8 cellular contexts compared by ENCODE assay signal in genomic region chr3:16841906-16842709, GRCh38. TPM values are rescaled to one million over a fixed set of nuclear protein-coding genes. Genes with fewer than 3 reads are reported as not detected.
A peak's percentile ranks its signal among the peaks of the same experiment; 100 is the strongest.
DNase-seq lines count a peak whose midpoint lies in the region; ATAC-seq and TF ChIP-seq lines count a peak whose summit lies in the region.

No MANE protein-coding gene starts in this region.

- no peaks in the 10 kb centered on the region for H3K9me3 Mint-ChIP-seq in activated T-cell treated with anti-CD3 and anti-CD28 coated beads, Interleukin-2, amount 50 U/mL, for 72 hours

- no peaks in the 10 kb centered on the region for H3K27me3 Mint-ChIP-seq in activated T-cell treated with anti-CD3 and anti-CD28 coated beads, Interleukin-2, amount 50 U/mL, for 72 hours (ENCODE audit: low read depth)

- peaks cover 70% of the 10 kb centered on the region for H3K4me1 Mint-ChIP-seq in activated T-cell treated with anti-CD3 and anti-CD28 coated beads, Interleukin-2, amount 50 U/mL, for 72 hours (ENCODE audit: low read depth)

- H3K4me3 ChIP-seq in lower leg skin (ENCODE audit: low read depth, poor library complexity, severe bottlenecking) = no peak overlapping the region

- DNase-seq in NCI-H2171 (lab: John Stamatoyannopoulos, UW) (peak; percentile 20), lower leg skin (ENCODE audit: low spot score in 2 of 2) (peak; percentile 33 to 88), NCI-H748 treated with DMSO at 0.1 percent for 48 hours (lab: John Stamatoyannopoulos, UW) (no peak), hepatic stellate cell (ENCODE audit: low spot score) (no peak)
- DNase-seq in activated T-cell treated with anti-CD3 and anti-CD28 coated beads, Interleukin-2, amount 50 U/mL, for 72 hours = peak; percentile 80 to 82
- DNase-seq in stimulated activated CD8-positive, alpha-beta memory T cell treated with anti-CD3 and anti-CD28 coated beads, Interleukin-4, amount 100 ng/mL, for 4 hours (ENCODE audit: low read depth in 2 of 2, low spot score in 1 of 2) = peak; percentile 33 to 51

- H3K36me3 Mint-ChIP-seq in activated T-cell treated with anti-CD3 and anti-CD28 coated beads, Interleukin-2, amount 50 U/mL, for 72 hours (ENCODE audit: insufficient read depth in 2 of 2) = no peaks in the 10 kb centered on the region

- peak overlapping the region; percentile 94 for H3K27ac Mint-ChIP-seq in activated T-cell treated with anti-CD3 and anti-CD28 coated beads, Interleukin-2, amount 50 U/mL, for 72 hours

- intact Hi-C loops in lower leg skin (cut with DNase I; ENCODE audit: low total_unique reads) = no loop called here

- peak overlapping the region; percentile 60 to 90 for H3K4me3 Mint-ChIP-seq in activated T-cell treated with anti-CD3 and anti-CD28 coated beads, Interleukin-2, amount 50 U/mL, for 72 hours

- no peak for TF ChIP-seq CTCF in lower leg skin (IDR thresholded peaks at IDR 0.05)

- ATAC-seq in GM18505 (IDR thresholded peaks at IDR 0.05; ENCODE audit: unreplicated experiment) (peak; percentile 76), HG02588 (IDR thresholded peaks at IDR 0.05; ENCODE audit: unreplicated experiment) (peak; percentile 77)
- ATAC-seq in activated T-cell treated with anti-CD3 and anti-CD28 coated beads, Interleukin-2, amount 50 U/mL, for 72 hours (replicated peaks in 1 of 2) = peak; percentile 95 to 97

- TF ChIP-seq POLR2A in GM18505 (IDR thresholded peaks at IDR 0.05; ENCODE audit: borderline replicate concordance, extremely low read depth, insufficient read depth, insufficient read length) (peak; percentile 53), lower leg skin (IDR thresholded peaks at IDR 0.05) (no peak)

- 62% methylated on average over 12 of the region's 12 CpGs for WGBS in lower leg skin, 2 donors

RNA-seq across cellular contexts. Expression of gene PLCL2, which starts 42.6 kb away (rescaled TPM):
- 10 to 100 TPM; 22.9 to 24.7 TPM for total RNA-seq in activated T-cell treated with anti-CD3 and anti-CD28 coated beads, Interleukin-2, amount 50 U/mL, for 72 hours
- total RNA-seq in lower leg skin = 1 to 10 TPM; 1.4 to 4.5 (median 3.9) TPM

Comparison
In these comparisons a context has a peak if more than half of its experiments do, and no peak if none do; other contexts are left out.
1. DNase-seq: peak in NCI-H2171 (single experiment), activated T-cell treated with anti-CD3 and anti-CD28 coated beads, Interleukin-2, amount 50 U/mL, for 72 hours (2 of 2), lower leg skin (2 of 2) and stimulated activated CD8-positive, alpha-beta memory T cell treated with anti-CD3 and anti-CD28 coated beads, Interleukin-4, amount 100 ng/mL, for 4 hours (2 of 2); none in NCI-H748 treated with DMSO at 0.1 percent for 48 hours (single experiment) and hepatic stellate cell (single experiment).
2. RNA of gene PLCL2, which starts 42.6 kb away (total RNA-seq): 22.9 to 24.7 TPM in activated T-cell treated with anti-CD3 and anti-CD28 coated beads, Interleukin-2, amount 50 U/mL, for 72 hours; 1.4 to 4.5 TPM in lower leg skin; every median in the first group is over 4 times any median in the second.
3. Peak in every context shown above with its lines, with median percentiles within 50 percentile points of each other: ATAC-seq.